ENCODE assay signal across 13 cellular contexts in genomic region chr16:4661661-4662060, GRCh38. TPM values are rescaled to one million over a fixed set of nuclear protein-coding genes. Genes with fewer than 3 reads are reported as not detected.
DNase-seq lines count a peak whose midpoint lies in the region; ATAC-seq and TF ChIP-seq lines count a peak whose summit lies in the region.
"Had no signal": no experiment of that assay in that cellular context is flagged by ENCODE, and none has a peak within 500 bp of the region (broad histone marks: within the 10 kb centered on the region; RNA-seq: fewer than 3 reads in every experiment).

No MANE protein-coding gene starts in this region.

- H3K4me3 ChIP-seq in liver (ENCODE audit: low read depth in 1 of 3, low read length in 3 of 3) (no peak overlapping the region), smooth muscle cell (no peak overlapping the region)
- H3K4me3 ChIP-seq: thoracic aorta had no signal

- H3K27ac Mint-ChIP-seq in activated T-helper 1 cell treated with anti-CD3 and anti-CD28 coated beads, Interleukin-12 subunit alpha, Interleukin-12 subunit beta, Interleukin-2, Interleukin-4 antibody, amounts not matched to agents 30 ng/mL and 10 ng/mL and 1 ng/mL, durations not matched to agents 14 hours and 24 hours and 36 hours, result peak overlapping the region; percentile 52
- no peak overlapping the region for H3K27ac Mint-ChIP-seq in nephron progenitor cell

- peaks cover 44% of the 10 kb centered on the region for H3K4me1 Mint-ChIP-seq in activated T-helper 1 cell treated with anti-CD3 and anti-CD28 coated beads, Interleukin-12 subunit alpha, Interleukin-12 subunit beta, Interleukin-2, Interleukin-4 antibody, amounts not matched to agents 30 ng/mL and 10 ng/mL and 1 ng/mL, durations not matched to agents 14 hours and 24 hours and 36 hours (ENCODE audit: low read depth)
- H3K4me1 Mint-ChIP-seq in nephron progenitor cell, result peaks cover 30% of the 10 kb centered on the region

- TF ChIP-seq CTCF in liver (IDR thresholded peaks at IDR 0.05; ENCODE audit: low read depth, low read length, missing input control) (no peak), nephron progenitor cell (IDR thresholded peaks at IDR 0.05) (no peak), smooth muscle cell (IDR thresholded peaks at IDR 0.05; ENCODE audit: borderline replicate concordance, insufficient read depth, poor library complexity, severe bottlenecking) (no peak)

- peaks cover 8% of the 10 kb centered on the region for H3K36me3 Mint-ChIP-seq in activated T-helper 1 cell treated with anti-CD3 and anti-CD28 coated beads, Interleukin-12 subunit alpha, Interleukin-12 subunit beta, Interleukin-2, Interleukin-4 antibody, amounts not matched to agents 30 ng/mL and 10 ng/mL and 1 ng/mL, durations not matched to agents 14 hours and 24 hours and 36 hours (ENCODE audit: low read depth)
- H3K36me3 Mint-ChIP-seq in nephron progenitor cell (ENCODE audit: low read depth), result peaks cover 8% of the 10 kb centered on the region

- intact Hi-C loops in activated T-helper 1 cell treated with anti-CD3 and anti-CD28 coated beads, Interleukin-12 subunit alpha, Interleukin-12 subunit beta, Interleukin-2, Interleukin-4 antibody, amounts not matched to agents 30 ng/mL and 10 ng/mL and 1 ng/mL, durations not matched to agents 14 hours and 24 hours and 36 hours (cut with micrococcal nuclease), result loop anchor here (2.0 kb wide), 1 partner anchor 15 kb away; no protein-coding TSS in a partner anchor

- no peak overlapping the region for H3K4me2 ChIP-seq in smooth muscle cell

- no peak overlapping the region for H3K9ac ChIP-seq in liver (ENCODE audit: low read depth in 1 of 2, low read length in 2 of 2)
- H3K9ac ChIP-seq in smooth muscle cell (ENCODE audit: low read depth), result no peak overlapping the region
- H3K9ac ChIP-seq: parathyroid adenoma had no signal

- ATAC-seq in GM19351 (IDR thresholded peaks at IDR 0.05; ENCODE audit: unreplicated experiment), result no peak
- ATAC-seq: foreskin keratinocyte, left cardiac atrium had no signal

- H3K4me1 ChIP-seq in liver (ENCODE audit: control insufficient read depth in 4 of 4, insufficient read depth in 4 of 4, low read length in 3 of 4) (peaks cover 18 to 53% (median 35%) of the 10 kb centered on the region in 4 donors), smooth muscle cell (ENCODE audit: low read depth) (no peaks in the 10 kb centered on the region)
- H3K4me1 ChIP-seq: parathyroid adenoma had no signal

- peaks cover 0 to 9% (median 5%) of the 10 kb centered on the region in 4 donors for H3K36me3 ChIP-seq in liver (ENCODE audit: control insufficient read depth in 4 of 4, insufficient read depth in 3 of 4, low read depth in 1 of 4, low read length in 3 of 4)
- H3K36me3 ChIP-seq in smooth muscle cell (ENCODE audit: low read depth), result no peaks in the 10 kb centered on the region

- no peaks in the 10 kb centered on the region for H3K27me3 Mint-ChIP-seq in activated T-helper 1 cell treated with anti-CD3 and anti-CD28 coated beads, Interleukin-12 subunit alpha, Interleukin-12 subunit beta, Interleukin-2, Interleukin-4 antibody, amounts not matched to agents 30 ng/mL and 10 ng/mL and 1 ng/mL, durations not matched to agents 14 hours and 24 hours and 36 hours (ENCODE audit: insufficient read depth)
- H3K27me3 Mint-ChIP-seq in nephron progenitor cell (ENCODE audit: low read depth, poor library complexity), result no peaks in the 10 kb centered on the region

- H3K27me3 ChIP-seq in liver (ENCODE audit: control insufficient read depth in 4 of 4, insufficient read depth in 4 of 4, low read length in 3 of 4) (no peaks in the 10 kb centered on the region), smooth muscle cell (ENCODE audit: low read depth) (no peaks in the 10 kb centered on the region)
- H3K27me3 ChIP-seq: foreskin keratinocyte had no signal

- H3F3A ChIP-seq in smooth muscle cell (ENCODE audit: low read depth), result no peaks in the 10 kb centered on the region

- peak overlapping the region; percentile 32 for H3K27ac ChIP-seq in liver (ENCODE audit: low read depth in 1 of 2, low read length in 2 of 2)
- H3K27ac ChIP-seq in smooth muscle cell (ENCODE audit: low read depth), result no peak overlapping the region
- H3K27ac ChIP-seq: foreskin keratinocyte, parathyroid adenoma, thoracic aorta had no signal

- H3K9me3 ChIP-seq in liver (ENCODE audit: control insufficient read depth in 4 of 4, low read length in 3 of 4) (no peaks in the 10 kb centered on the region), smooth muscle cell (replicated peaks; ENCODE audit: low read depth) (no peaks in the 10 kb centered on the region)
- H3K9me3 ChIP-seq: thoracic aorta had no signal

- peaks cover 80% of the 10 kb centered on the region for H4K20me1 ChIP-seq in smooth muscle cell (ENCODE audit: low read depth)

- no peak overlapping the region for H3K4me3 Mint-ChIP-seq in activated T-helper 1 cell treated with anti-CD3 and anti-CD28 coated beads, Interleukin-12 subunit alpha, Interleukin-12 subunit beta, Interleukin-2, Interleukin-4 antibody, amounts not matched to agents 30 ng/mL and 10 ng/mL and 1 ng/mL, durations not matched to agents 14 hours and 24 hours and 36 hours
- H3K4me3 Mint-ChIP-seq in nephron progenitor cell, result no peak overlapping the region

- DNase-seq in C1 segment of cervical spinal cord (lab: John Stamatoyannopoulos, UW) (peak in 8 of 14 donors; percentile 29 to 67 (median 41)), HT-29 (ENCODE audit: low spot score) (peak; percentile 26), nephron progenitor cell (no peak), smooth muscle cell (lab: John Stamatoyannopoulos, UW; ENCODE audit: unreplicated experiment) (no peak), NCI-H1105 (lab: John Stamatoyannopoulos, UW) (no peak)
- DNase-seq in activated T-helper 1 cell treated with anti-CD3 and anti-CD28 coated beads, Interleukin-12 subunit alpha, Interleukin-12 subunit beta, Interleukin-2, Interleukin-4 antibody, amounts not matched to agents 30 ng/mL and 10 ng/mL and 1 ng/mL, durations not matched to agents 14 hours and 24 hours and 36 hours (ENCODE audit: low spot score), result no peak
- DNase-seq: foreskin keratinocyte; left cardiac atrium; stimulated activated CD4-positive, alpha-beta T cell treated with anti-CD3 and anti-CD28 coated beads, Interleukin-4, amount 100 ng/mL, for 24 hours had no signal

- TF ChIP-seq RAD21 in liver (IDR thresholded peaks at IDR 0.05), result no peak

- no peaks in the 10 kb centered on the region for H3K79me2 ChIP-seq in smooth muscle cell (ENCODE audit: low read depth)

- H3K9me3 Mint-ChIP-seq in activated T-helper 1 cell treated with anti-CD3 and anti-CD28 coated beads, Interleukin-12 subunit alpha, Interleukin-12 subunit beta, Interleukin-2, Interleukin-4 antibody, amounts not matched to agents 30 ng/mL and 10 ng/mL and 1 ng/mL, durations not matched to agents 14 hours and 24 hours and 36 hours, result no peaks in the 10 kb centered on the region
- H3K9me3 Mint-ChIP-seq in nephron progenitor cell, result no peaks in the 10 kb centered on the region

- 72% methylated on average over 11 of the region's 11 CpGs for WGBS in liver
- WGBS in smooth muscle cell (ENCODE audit: low lambda C conversion rate), result 91% methylated on average over 11 of the region's 11 CpGs

- no peak overlapping the region for H2AFZ ChIP-seq in smooth muscle cell (ENCODE audit: low read depth)
- H2AFZ ChIP-seq: parathyroid adenoma had no signal

TF ChIP-seq in liver, 16 proteins besides CTCF, POLR2A, EP300 and RAD21 (continues in another document):
- no peak for TF ChIP-seq JUND (IDR thresholded peaks at IDR 0.05)
- TF ChIP-seq NR2F2 (IDR thresholded peaks at IDR 0.05), result no peak
- no peak for TF ChIP-seq HNF4G (IDR thresholded peaks at IDR 0.05)
- no peak for TF ChIP-seq FOXA1 (IDR thresholded peaks at IDR 0.05)
- no peak for TF ChIP-seq GABPA (IDR thresholded peaks at IDR 0.05 in 1 of 2, conservative IDR thresholded peaks at IDR 0.05 in 1 of 2)

RNA-seq across cellular contexts. Expression of gene NUDT16L1, which starts 31.7 kb away (rescaled TPM):
- 81.9 and 82.4 TPM in 2 replicates for total RNA-seq in HT-29 (2014; rRNA removed; shearing (Covaris generic))
- total RNA-seq in activated T-helper 1 cell treated with anti-CD3 and anti-CD28 coated beads, Interleukin-12 subunit alpha, Interleukin-12 subunit beta, Interleukin-2, Interleukin-4 antibody, amounts not matched to agents 30 ng/mL and 10 ng/mL and 1 ng/mL, durations not matched to agents 14 hours and 24 hours and 36 hours, result 39.9 and 41.9 TPM in 2 replicates
- total RNA-seq in liver (10 to 100 TPM; 22.4 to 40.3 TPM), smooth muscle cell (15.4 and 17.6 TPM in 2 replicates)
- polyA plus RNA-seq in liver (10 to 100 TPM; 32.3 to 43.4 TPM), smooth muscle cell (47.6 and 48.3 TPM in 2 replicates)

RNA-seq across cellular contexts. Expression of gene MGRN1, which starts 37.0 kb away (rescaled TPM):
- total RNA-seq in HT-29 (2014; rRNA removed; shearing (Covaris generic)), result 27.4 and 31.3 TPM in 2 replicates
- total RNA-seq in activated T-helper 1 cell treated with anti-CD3 and anti-CD28 coated beads, Interleukin-12 subunit alpha, Interleukin-12 subunit beta, Interleukin-2, Interleukin-4 antibody, amounts not matched to agents 30 ng/mL and 10 ng/mL and 1 ng/mL, durations not matched to agents 14 hours and 24 hours and 36 hours, result 110 and 119 TPM in 2 replicates
- total RNA-seq in liver (10 to 100 TPM; 15.9 to 35.7 TPM), smooth muscle cell (16.4 and 22.0 TPM in 2 replicates)
- polyA plus RNA-seq in liver (10 to 100 TPM; 21.9 to 29.9 TPM), smooth muscle cell (23.2 and 25.4 TPM in 2 replicates)

RNA-seq across cellular contexts. Expression of gene UBALD1, which starts 47.0 kb away (rescaled TPM):
- 58.0 and 83.0 TPM in 2 replicates for total RNA-seq in HT-29 (2014; rRNA removed; shearing (Covaris generic))
- total RNA-seq in activated T-helper 1 cell treated with anti-CD3 and anti-CD28 coated beads, Interleukin-12 subunit alpha, Interleukin-12 subunit beta, Interleukin-2, Interleukin-4 antibody, amounts not matched to agents 30 ng/mL and 10 ng/mL and 1 ng/mL, durations not matched to agents 14 hours and 24 hours and 36 hours, result 23.1 and 26.2 TPM in 2 replicates
- total RNA-seq in liver (1 to 10 TPM; 4.5 to 6.9 TPM), smooth muscle cell (3.6 and 6.4 TPM in 2 replicates)
- polyA plus RNA-seq in liver (10 to 100 TPM in 1 of 2 donors, 1 to 10 TPM in 1; 8.2 to 22.4 TPM), smooth muscle cell (13.6 and 16.2 TPM in 2 replicates)

Comparison
In these comparisons a context has a peak if more than half of its experiments do, and no peak if none do; other contexts are left out.
1. DNase-seq: peak in C1 segment of cervical spinal cord (8 of 14) and HT-29 (single experiment); none in activated T-helper 1 cell treated with anti-CD3 and anti-CD28 coated beads, Interleukin-12 subunit alpha, Interleukin-12 subunit beta, Interleukin-2, Interleukin-4 antibody, amounts not matched to agents 30 ng/mL and 10 ng/mL and 1 ng/mL, durations not matched to agents 14 hours and 24 hours and 36 hours (single experiment), nephron progenitor cell (single experiment), smooth muscle cell (single experiment) and NCI-H1105 (single experiment).